8 cellular contexts compared by ENCODE assay signal in genomic region chr14:55051426-55052258, GRCh38. TPM values are rescaled to one million over a fixed set of nuclear protein-coding genes. Genes with fewer than 3 reads are reported as not detected.
DNase-seq lines count a peak whose midpoint lies in the region; ATAC-seq and TF ChIP-seq lines count a peak whose summit lies in the region.

Gene MAPK1IP1L (plus strand): TSS chr14:55051647. CDS start chr14:55061684, 10,037 bp downstream.

- no peaks in the 10 kb centered on the region for H3K9me3 Mint-ChIP-seq in IgD-negative memory B cell

- H3K9ac ChIP-seq in mucosa of rectum (ENCODE audit: low read depth in 1 of 2, low read length in 2 of 2), result peak within 1 kb of the TSS; percentile 100

- ATAC-seq in GM21528 (IDR thresholded peaks at IDR 0.05; ENCODE audit: low FRiP score, unreplicated experiment), result peak; percentile 92

- no peaks in the 10 kb centered on the region for H3K27me3 Mint-ChIP-seq in IgD-negative memory B cell

- H3K27ac ChIP-seq in mucosa of rectum (ENCODE audit: low read depth in 2 of 2, low read length in 2 of 2), result peak within 1 kb of the TSS; percentile 99 to 100

- H3K4me1 ChIP-seq in mucosa of rectum (ENCODE audit: control insufficient read depth in 2 of 2, insufficient read depth in 2 of 2, low read length in 2 of 2), result peaks cover 14 to 17% of the 10 kb centered on the region in 2 donors

- peak; percentile 88 for TF ChIP-seq CTCF in epithelial cell of proximal tubule (conservative IDR thresholded peaks at IDR 0.05; ENCODE audit: low read depth, low read length)

- H3K36me3 ChIP-seq in mucosa of rectum (ENCODE audit: control insufficient read depth in 2 of 2, insufficient read depth in 2 of 2, low read length in 2 of 2), result peaks cover 0 to 8% of the 10 kb centered on the region in 2 donors

- H3K4me3 Mint-ChIP-seq in IgD-negative memory B cell, result peak within 1 kb of the TSS; percentile 90 to 99 (median 96)

- no peaks in the 10 kb centered on the region for H3K27me3 ChIP-seq in mucosa of rectum (ENCODE audit: control insufficient read depth in 2 of 2, insufficient read depth in 2 of 2, low read length in 2 of 2)

- H3K9me3 ChIP-seq in mucosa of rectum (ENCODE audit: control insufficient read depth in 2 of 2, low read length in 2 of 2), result no peaks in the 10 kb centered on the region

- DNase-seq in DMS114 treated with DMSO at 0.1 percent for 48 hours (lab: John Stamatoyannopoulos, UW; ENCODE audit: unreplicated experiment), result peak; percentile 77
- DNase-seq in OCI-M1 (lab: John Stamatoyannopoulos, UW), result peak; percentile 93
- DNase-seq in activated T-cell treated with anti-CD3 and anti-CD28 coated beads for 4 hours, result peak; percentile 86
- DNase-seq in epithelial cell of proximal tubule (ENCODE audit: low read depth), result no peak
- DNase-seq in stimulated activated CD8-positive, alpha-beta memory T cell treated with anti-CD3 and anti-CD28 coated beads, Interleukin-4, amount 100 ng/mL, for 48 hours, result peak; percentile 93

- peak within 1 kb of the TSS; percentile 98 for H3K4me3 ChIP-seq in epithelial cell of proximal tubule (ENCODE audit: low read depth, low read length)
- H3K4me3 ChIP-seq in mucosa of rectum (ENCODE audit: low read length in 2 of 2), result peak within 1 kb of the TSS; percentile 95 to 98

- peak within 1 kb of the TSS; percentile 99 to 100 (median 99) for H3K27ac Mint-ChIP-seq in IgD-negative memory B cell

- H3K36me3 Mint-ChIP-seq in IgD-negative memory B cell, result peaks cover 6% of the 10 kb centered on the region

- H3K4me1 Mint-ChIP-seq in IgD-negative memory B cell, result peaks cover 17 to 39% (median 27%) of the 10 kb centered on the region in 3 donors

RNA-seq across cellular contexts. Expression of gene MAPK1IP1L, which starts in this region (rescaled TPM):
- 119 TPM for polyA plus RNA-seq in IgD-negative memory B cell
- total RNA-seq in epithelial cell of proximal tubule, result 70.9 and 178 TPM in 2 replicates
